In the genomic region with DNA sequence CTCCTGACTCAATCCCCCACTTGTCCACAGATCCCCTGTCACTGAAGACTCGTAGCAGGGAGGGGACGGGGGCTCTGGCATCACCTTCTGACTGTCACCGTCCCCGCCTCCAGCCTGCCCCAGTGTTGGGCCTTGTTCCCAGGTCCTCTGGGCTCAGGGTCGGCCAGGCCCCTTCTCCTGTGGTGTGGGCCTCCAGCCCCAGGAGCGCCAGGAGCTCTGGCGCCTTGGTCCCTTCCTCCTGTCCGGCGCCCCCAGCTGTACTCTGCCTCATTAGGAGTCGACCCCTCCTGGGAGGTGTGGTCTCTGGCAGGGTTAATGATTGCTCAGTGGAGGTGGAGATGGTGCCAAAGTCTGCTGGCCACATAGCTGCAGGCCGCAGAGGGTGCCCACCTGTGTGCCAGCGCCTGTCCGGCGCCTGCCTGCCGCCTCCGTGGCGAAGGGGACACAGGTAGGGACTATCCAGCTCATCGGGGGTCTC, we compare ENCODE assay signal across 14 cellular contexts. TPM values are rescaled to one million over a fixed set of nuclear protein-coding genes. Genes with fewer than 3 reads are reported as not detected.
DNase-seq lines count a peak whose midpoint lies in the region; ATAC-seq, FAIRE-seq and TF ChIP-seq lines count a peak whose summit lies in the region.
"Had no signal": no experiment of that assay in that cellular context is flagged by ENCODE, and none has a peak within 500 bp of the region (broad histone marks: within the 10 kb centered on the region; RNA-seq: fewer than 3 reads in every experiment).

A gene with protein sequence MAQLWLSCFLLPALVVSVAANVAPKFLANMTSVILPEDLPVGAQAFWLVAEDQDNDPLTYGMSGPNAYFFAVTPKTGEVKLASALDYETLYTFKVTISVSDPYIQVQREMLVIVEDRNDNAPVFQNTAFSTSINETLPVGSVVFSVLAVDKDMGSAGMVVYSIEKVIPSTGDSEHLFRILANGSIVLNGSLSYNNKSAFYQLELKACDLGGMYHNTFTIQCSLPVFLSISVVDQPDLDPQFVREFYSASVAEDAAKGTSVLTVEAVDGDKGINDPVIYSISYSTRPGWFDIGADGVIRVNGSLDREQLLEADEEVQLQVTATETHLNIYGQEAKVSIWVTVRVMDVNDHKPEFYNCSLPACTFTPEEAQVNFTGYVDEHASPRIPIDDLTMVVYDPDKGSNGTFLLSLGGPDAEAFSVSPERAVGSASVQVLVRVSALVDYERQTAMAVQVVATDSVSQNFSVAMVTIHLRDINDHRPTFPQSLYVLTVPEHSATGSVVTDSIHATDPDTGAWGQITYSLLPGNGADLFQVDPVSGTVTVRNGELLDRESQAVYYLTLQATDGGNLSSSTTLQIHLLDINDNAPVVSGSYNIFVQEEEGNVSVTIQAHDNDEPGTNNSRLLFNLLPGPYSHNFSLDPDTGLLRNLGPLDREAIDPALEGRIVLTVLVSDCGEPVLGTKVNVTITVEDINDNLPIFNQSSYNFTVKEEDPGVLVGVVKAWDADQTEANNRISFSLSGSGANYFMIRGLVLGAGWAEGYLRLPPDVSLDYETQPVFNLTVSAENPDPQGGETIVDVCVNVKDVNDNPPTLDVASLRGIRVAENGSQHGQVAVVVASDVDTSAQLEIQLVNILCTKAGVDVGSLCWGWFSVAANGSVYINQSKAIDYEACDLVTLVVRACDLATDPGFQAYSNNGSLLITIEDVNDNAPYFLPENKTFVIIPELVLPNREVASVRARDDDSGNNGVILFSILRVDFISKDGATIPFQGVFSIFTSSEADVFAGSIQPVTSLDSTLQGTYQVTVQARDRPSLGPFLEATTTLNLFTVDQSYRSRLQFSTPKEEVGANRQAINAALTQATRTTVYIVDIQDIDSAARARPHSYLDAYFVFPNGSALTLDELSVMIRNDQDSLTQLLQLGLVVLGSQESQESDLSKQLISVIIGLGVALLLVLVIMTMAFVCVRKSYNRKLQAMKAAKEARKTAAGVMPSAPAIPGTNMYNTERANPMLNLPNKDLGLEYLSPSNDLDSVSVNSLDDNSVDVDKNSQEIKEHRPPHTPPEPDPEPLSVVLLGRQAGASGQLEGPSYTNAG (N-terminal part only) (plus strand): TSS at position 376 of the 478 bp plus-strand sequence. CDS start 16,011 bp downstream, outside the sequence.

- FAIRE-seq in frontal cortex (lab: Jason Lieb, UNC) = no peak

- peak within 1 kb of the TSS; percentile 78 for H3K27ac Mint-ChIP-seq in activated naive CD8-positive, alpha-beta T cell
- H3K27ac Mint-ChIP-seq in activated naive CD8-positive, alpha-beta T cell treated with anti-CD3 and anti-CD28 coated beads, Interleukin-2, amount 50 U/mL, for 24 hours = no peak within 1 kb of the TSS
- peak within 1 kb of the TSS; percentile 60 for H3K27ac Mint-ChIP-seq in stimulated activated memory B cell treated with anti-CD40 and anti-IgM and Interleukin-4, amounts not matched to agents 10 μg/mL and 1 μg/mL and 100 μg/mL, for 72 hours

- TF ChIP-seq CTCF in Peyer's patch (IDR thresholded peaks at IDR 0.05) = no peak

- H3K9me3 ChIP-seq in Peyer's patch = no peaks in the 10 kb centered on the region
- H3K9me3 ChIP-seq: SK-N-SH had no signal

- peak within 1 kb of the TSS; percentile 12 to 62 (median 38) for H3K4me3 ChIP-seq in Peyer's patch

- ATAC-seq in activated naive CD8-positive, alpha-beta T cell treated with anti-CD3 and anti-CD28 coated beads, Interleukin-2, amount 50 U/mL, for 24 hours = no peak
- peak; percentile 85 for ATAC-seq in left lobe of liver
- no peak for ATAC-seq in stimulated activated memory B cell treated with anti-CD40 and anti-IgM and Interleukin-4, amounts not matched to agents 10 μg/mL and 1 μg/mL and 100 μg/mL, for 72 hours

- H3K27me3 ChIP-seq in Peyer's patch = no peaks in the 10 kb centered on the region

- no peak within 1 kb of the TSS for H3K4me3 Mint-ChIP-seq in activated naive CD8-positive, alpha-beta T cell
- no peak within 1 kb of the TSS for H3K4me3 Mint-ChIP-seq in activated naive CD8-positive, alpha-beta T cell treated with anti-CD3 and anti-CD28 coated beads, Interleukin-2, amount 50 U/mL, for 24 hours
- no peak within 1 kb of the TSS for H3K4me3 Mint-ChIP-seq in stimulated activated memory B cell treated with anti-CD40 and anti-IgM and Interleukin-4, amounts not matched to agents 10 μg/mL and 1 μg/mL and 100 μg/mL, for 72 hours

- no peaks in the 10 kb centered on the region for H3K27me3 Mint-ChIP-seq in activated naive CD8-positive, alpha-beta T cell
- no peaks in the 10 kb centered on the region for H3K27me3 Mint-ChIP-seq in activated naive CD8-positive, alpha-beta T cell treated with anti-CD3 and anti-CD28 coated beads, Interleukin-2, amount 50 U/mL, for 24 hours
- H3K27me3 Mint-ChIP-seq in stimulated activated memory B cell treated with anti-CD40 and anti-IgM and Interleukin-4, amounts not matched to agents 10 μg/mL and 1 μg/mL and 100 μg/mL, for 72 hours = peaks cover 7% of the 10 kb centered on the region

- DNase-seq in activated naive CD8-positive, alpha-beta T cell treated with anti-CD3 and anti-CD28 coated beads, Interleukin-2, amount 50 U/mL, for 24 hours = no peak
- DNase-seq in Peyer's patch (peak in 2 of 3 donors; percentile 79 to 83), left lobe of liver (ENCODE audit: low spot score) (peak; percentile 73), frontal cortex (ENCODE audit: low spot score in 2 of 2) (no peak), G401 (ENCODE audit: low spot score) (no peak)
- no peak for DNase-seq in effector CD4-positive, alpha-beta T cell
- DNase-seq: DMS53; head of caudate nucleus; NCI-H2081 treated with DMSO at 0.1 percent for 48 hours; NK-92 treated with Interleukin-12 subunit alpha and Interleukin-12 subunit beta, amount 100 ng/mL, for 24 hours; SK-N-SH had no signal

- in situ Hi-C loops in G401 (cut with HindIII; ENCODE audit: low sequenced_read_pairs) = no loop called here

- peak; percentile 89 to 96 for TF ChIP-seq POLR2A in Peyer's patch (IDR thresholded peaks at IDR 0.05)

- peak within 1 kb of the TSS in 3 of 4 donors; percentile 68 to 95 (median 91) for H3K27ac ChIP-seq in Peyer's patch
- H3K27ac ChIP-seq: epithelial cell of prostate had no signal

- no peaks in the 10 kb centered on the region for H3K36me3 ChIP-seq in Peyer's patch

- no peaks in the 10 kb centered on the region for H3K9me3 Mint-ChIP-seq in activated naive CD8-positive, alpha-beta T cell (ENCODE audit: low read depth)
- no peaks in the 10 kb centered on the region for H3K9me3 Mint-ChIP-seq in activated naive CD8-positive, alpha-beta T cell treated with anti-CD3 and anti-CD28 coated beads, Interleukin-2, amount 50 U/mL, for 24 hours
- H3K9me3 Mint-ChIP-seq in stimulated activated memory B cell treated with anti-CD40 and anti-IgM and Interleukin-4, amounts not matched to agents 10 μg/mL and 1 μg/mL and 100 μg/mL, for 72 hours = no peaks in the 10 kb centered on the region

- H3K36me3 Mint-ChIP-seq in activated naive CD8-positive, alpha-beta T cell = no peaks in the 10 kb centered on the region
- H3K36me3 Mint-ChIP-seq in activated naive CD8-positive, alpha-beta T cell treated with anti-CD3 and anti-CD28 coated beads, Interleukin-2, amount 50 U/mL, for 24 hours (ENCODE audit: low read depth) = no peaks in the 10 kb centered on the region
- H3K36me3 Mint-ChIP-seq in stimulated activated memory B cell treated with anti-CD40 and anti-IgM and Interleukin-4, amounts not matched to agents 10 μg/mL and 1 μg/mL and 100 μg/mL, for 72 hours = no peaks in the 10 kb centered on the region

- peaks cover 62% of the 10 kb centered on the region for H3K4me1 Mint-ChIP-seq in activated naive CD8-positive, alpha-beta T cell (ENCODE audit: low read depth)
- H3K4me1 Mint-ChIP-seq in activated naive CD8-positive, alpha-beta T cell treated with anti-CD3 and anti-CD28 coated beads, Interleukin-2, amount 50 U/mL, for 24 hours = peaks cover 53% of the 10 kb centered on the region
- peaks cover 37% of the 10 kb centered on the region for H3K4me1 Mint-ChIP-seq in stimulated activated memory B cell treated with anti-CD40 and anti-IgM and Interleukin-4, amounts not matched to agents 10 μg/mL and 1 μg/mL and 100 μg/mL, for 72 hours

- H3K4me1 ChIP-seq in Peyer's patch = peaks cover 0 to 28% (median 3%) of the 10 kb centered on the region in 4 donors

RNA-seq across cellular contexts. Expression of the gene that starts here (rescaled TPM):
- 100 to 1,000 TPM in 3 of 4 donors, 10 to 100 TPM in 1; 39.6 to 823 (median 613) TPM for total RNA-seq in Peyer's patch
- total RNA-seq in left lobe of liver = 87.3 TPM
- total RNA-seq in frontal cortex = under 0.01 TPM
- not detected in 2 replicates for total RNA-seq in G401 (2014; rRNA removed; shearing (Covaris generic))

Comparison
In these comparisons a context has a peak if more than half of its experiments do, and no peak if none do; other contexts are left out.
1. RNA of the gene that starts here (total RNA-seq): 39.6 to 823 TPM in Peyer's patch and 87.3 TPM in left lobe of liver (single experiment); under 0.01 TPM in frontal cortex (single experiment) and not detected in G401; every median in the first group is over 10 times any median in the second.
2. DNase-seq: peak in Peyer's patch (2 of 3) and left lobe of liver (single experiment); none in activated naive CD8-positive, alpha-beta T cell treated with anti-CD3 and anti-CD28 coated beads, Interleukin-2, amount 50 U/mL, for 24 hours (single experiment), effector CD4-positive, alpha-beta T cell (single experiment), frontal cortex (0 of 2) and G401 (single experiment).